18 cellular contexts compared by ENCODE assay signal in the genomic region with DNA sequence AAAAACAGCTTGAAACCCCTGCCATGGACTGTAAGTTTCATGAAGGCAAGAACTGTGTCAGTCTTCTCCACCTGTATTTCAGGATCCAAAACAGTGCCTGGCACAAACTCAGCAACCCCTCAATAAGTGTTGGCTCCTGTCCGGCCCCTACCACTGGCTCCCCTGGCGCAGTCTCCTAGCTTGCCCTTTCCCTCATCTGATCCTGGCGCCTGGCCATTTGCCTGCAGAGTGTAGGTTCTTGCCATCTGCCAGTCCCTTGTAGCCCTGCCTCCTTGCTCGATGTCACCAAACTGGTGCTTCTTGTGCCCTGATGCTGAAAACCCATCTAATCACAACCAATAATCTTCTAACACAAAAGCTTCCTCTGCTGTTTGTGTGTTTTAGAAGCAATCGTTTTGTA.
DNase-seq lines count a peak whose midpoint lies in the region; TF ChIP-seq lines count a peak whose summit lies in the region.
"Had no signal": no experiment of that assay in that cellular context is flagged by ENCODE, and none has a peak within 500 bp of the region (broad histone marks: within the 10 kb centered on the region; RNA-seq: fewer than 3 reads in every experiment).

No MANE protein-coding gene starts in this region.

- peaks cover 22% of the 10 kb centered on the region for H3K4me1 Mint-ChIP-seq in nephron progenitor cell
- H3K4me1 Mint-ChIP-seq: B cell had no signal

- no peak overlapping the region for H3K9ac ChIP-seq in Karpas-422 (ENCODE audit: low read length)

- no peaks in the 10 kb centered on the region for H3K36me3 ChIP-seq in Karpas-422 (ENCODE audit: insufficient read depth, low read length)
- H3K36me3 ChIP-seq: Peyer's patch, SJSA1 had no signal

- no peaks in the 10 kb centered on the region for H3K27me3 ChIP-seq in Karpas-422 (ENCODE audit: low read length)
- H3K27me3 ChIP-seq: Peyer's patch, SJSA1 had no signal

- no peak overlapping the region for H2AFZ ChIP-seq in Karpas-422 (ENCODE audit: low read length)
- H2AFZ ChIP-seq: GM23338 had no signal

- peaks cover 22% of the 10 kb centered on the region for H3K27me3 Mint-ChIP-seq in nephron progenitor cell (ENCODE audit: low read depth, poor library complexity)

- no peak overlapping the region for H3K4me2 ChIP-seq in Karpas-422 (ENCODE audit: low read depth, low read length, poor library complexity, severe bottlenecking)
- H3K4me2 ChIP-seq: GM23338 had no signal

- DNase-seq in NCI-H82 (lab: John Stamatoyannopoulos, UW) (peak; percentile 36), NCI-H82 treated with DMSO at 0.1 percent for 48 hours (lab: John Stamatoyannopoulos, UW; ENCODE audit: unreplicated experiment) (no peak), NCI-H446 treated with DMSO at 0.1 percent for 48 hours (lab: John Stamatoyannopoulos, UW) (peak; percentile 69), cerebellar cortex (ENCODE audit: low spot score) (peak; percentile 79), GF-D8 (lab: John Stamatoyannopoulos, UW) (no peak), Karpas-422 (no peak), nephron progenitor cell (no peak)
- DNase-seq: CD4-positive, CD25-positive, alpha-beta regulatory T cell; COR-L47; MM.1S; NCI-H1105 treated with DMSO at 0.1 percent for 48 hours; NCI-H187; NK-92 treated with Interleukin-12 subunit alpha and Interleukin-12 subunit beta, amount 100 ng/mL, for 24 hours; Peyer's patch; SW 1271 had no signal

- H3K4me1 ChIP-seq in Karpas-422 (ENCODE audit: low read length), result no peaks in the 10 kb centered on the region

- H4K20me1 ChIP-seq in Karpas-422 (ENCODE audit: insufficient read depth, low read depth, low read length), result no peaks in the 10 kb centered on the region

- H3K27ac Mint-ChIP-seq in nephron progenitor cell, result no peak overlapping the region
- H3K27ac Mint-ChIP-seq: B cell; CD4-positive, CD25-positive, alpha-beta regulatory T cell; GM23338 had no signal

- H3K4me3 ChIP-seq in Karpas-422 (ENCODE audit: low read length), result no peak overlapping the region
- H3K4me3 ChIP-seq: GM23338, Peyer's patch, SJSA1 had no signal

- H3K79me2 ChIP-seq in Karpas-422 (ENCODE audit: low read length), result no peaks in the 10 kb centered on the region

- peaks cover 7% of the 10 kb centered on the region for H3K9me3 Mint-ChIP-seq in nephron progenitor cell
- H3K9me3 Mint-ChIP-seq: CD4-positive, CD25-positive, alpha-beta regulatory T cell had no signal

- H3K27ac ChIP-seq in Karpas-422 (ENCODE audit: low read length), result no peak overlapping the region
- H3K27ac ChIP-seq: Peyer's patch, SJSA1 had no signal

- H3K9me2 ChIP-seq in Karpas-422 (replicated peaks; ENCODE audit: insufficient read depth, low read length), result no peaks in the 10 kb centered on the region

- H3K36me3 Mint-ChIP-seq in nephron progenitor cell (ENCODE audit: low read depth), result no peaks in the 10 kb centered on the region
- H3K36me3 Mint-ChIP-seq: CD4-positive, CD25-positive, alpha-beta regulatory T cell had no signal

- H3K9me3 ChIP-seq in Karpas-422 (ENCODE audit: low read length), result no peaks in the 10 kb centered on the region
- H3K9me3 ChIP-seq: Peyer's patch, SJSA1 had no signal

- no peak for TF ChIP-seq CTCF in nephron progenitor cell (IDR thresholded peaks at IDR 0.05)

- no peak overlapping the region for H3K4me3 Mint-ChIP-seq in nephron progenitor cell
- H3K4me3 Mint-ChIP-seq: B cell; CD4-positive, CD25-positive, alpha-beta regulatory T cell; GM23338 had no signal

Comparison
In these comparisons a context has a peak if more than half of its experiments do, and no peak if none do; other contexts are left out.
1. DNase-seq: peak in NCI-H82 (single experiment), NCI-H446 treated with DMSO at 0.1 percent for 48 hours (single experiment) and cerebellar cortex (single experiment); none in NCI-H82 treated with DMSO at 0.1 percent for 48 hours (single experiment), GF-D8 (single experiment), Karpas-422 (single experiment) and nephron progenitor cell (single experiment).